In the genomic region with DNA sequence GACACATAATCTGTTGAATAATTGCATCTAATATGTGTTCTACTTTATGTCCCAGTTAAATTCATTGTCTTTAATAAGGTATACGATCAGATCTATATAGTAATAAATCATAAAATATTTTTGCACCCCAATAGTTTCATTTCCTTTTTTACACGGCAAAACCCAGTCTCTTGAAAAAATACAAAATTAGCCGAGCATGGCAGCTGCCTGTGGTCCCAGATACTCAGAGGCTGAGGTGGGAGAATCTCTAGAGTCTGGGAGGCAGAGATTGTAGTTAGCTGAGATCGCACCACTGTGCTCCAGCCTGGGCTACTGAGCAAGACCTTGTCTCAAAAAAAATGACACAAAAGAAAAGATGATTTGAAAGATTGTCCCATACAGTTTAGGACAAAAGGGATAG, we compare ENCODE assay signal across 22 cellular contexts. TPM values are rescaled to one million over a fixed set of nuclear protein-coding genes. Genes with fewer than 3 reads are reported as not detected.
DNase-seq lines count a peak whose midpoint lies in the region; ATAC-seq and TF ChIP-seq lines count a peak whose summit lies in the region.
"Had no signal": no experiment of that assay in that cellular context is flagged by ENCODE, and none has a peak within 500 bp of the region (broad histone marks: within the 10 kb centered on the region; RNA-seq: fewer than 3 reads in every experiment).

No MANE protein-coding gene starts in this region.

- ATAC-seq in GM18505 (IDR thresholded peaks at IDR 0.05; ENCODE audit: unreplicated experiment) (peak; percentile 65), GM21360 (IDR thresholded peaks at IDR 0.05; ENCODE audit: unreplicated experiment) (peak; percentile 60), HG03196 (IDR thresholded peaks at IDR 0.05; ENCODE audit: unreplicated experiment) (peak; percentile 65)
- ATAC-seq: K562, left cardiac atrium, natural killer cell had no signal

- DNase-seq in glomerular visceral epithelial cell (ENCODE audit: extremely low spot score), result peak; percentile 11
- DNase-seq in putamen (ENCODE audit: low spot score), result no peak
- DNase-seq in MG63, result no peak
- no peak for DNase-seq in NCI-H2107 treated with DMSO at 0.1 percent for 48 hours (lab: John Stamatoyannopoulos, UW; ENCODE audit: unreplicated experiment)
- no peak for DNase-seq in DMS79 (lab: John Stamatoyannopoulos, UW)
- DNase-seq: activated CD4-positive, alpha-beta T cell treated with anti-CD3 and anti-CD28 coated beads, Interleukin-2, amount 50 U/mL, for 1 hour; activated CD8-positive, alpha-beta memory T cell treated with anti-CD3 and anti-CD28 coated beads, Interleukin-2, amount 50 U/mL, for 48 hours; activated effector memory CD4-positive, alpha-beta T cell treated with Interleukin-2 at 50 U/mL for 16 hours; colonic mucosa; endodermal cell; HCEC 1CT; left cardiac atrium; natural killer cell; NCI-H187 treated with DMSO at 0.1 percent for 48 hours; Peyer's patch; posterior cingulate gyrus; tibial artery had no signal

- no peaks in the 10 kb centered on the region for H3K9me3 ChIP-seq in MG63
- H3K9me3 ChIP-seq: colonic mucosa, Peyer's patch, SJSA1, tibial artery had no signal

- H3K4me3 ChIP-seq in MG63, result no peak overlapping the region
- H3K4me3 ChIP-seq: colonic mucosa, K562, Peyer's patch, SJSA1, tibial artery had no signal

- TF ChIP-seq POLR2A in GM18505 (IDR thresholded peaks at IDR 0.05; ENCODE audit: borderline replicate concordance, extremely low read depth, insufficient read depth, insufficient read length), result no peak

- no peaks in the 10 kb centered on the region for H3K27me3 ChIP-seq in MG63
- H3K27me3 ChIP-seq: colonic mucosa, Peyer's patch, SJSA1 had no signal

- H3K36me3 ChIP-seq in MG63, result no peaks in the 10 kb centered on the region
- H3K36me3 ChIP-seq: colonic mucosa, Peyer's patch, SJSA1, tibial artery had no signal

RNA-seq across cellular contexts. Expression of a gene that starts 52.3 kb away (rescaled TPM):
- total RNA-seq in MG63 (2014; rRNA removed; shearing (Covaris generic); ENCODE audit: low replicate concordance), result 25.8 and 26.8 TPM in 2 replicates
